ENCODE assay signal across 36 cellular contexts in genomic region chr12:70892593-70892992, GRCh38. TPM values are rescaled to one million over a fixed set of nuclear protein-coding genes. Genes with fewer than 3 reads are reported as not detected.
"Had no signal": no experiment of that assay in that cellular context is flagged by ENCODE, and none has a peak within 500 bp of the region (broad histone marks: within the 10 kb centered on the region; RNA-seq: fewer than 3 reads in every experiment).

No MANE protein-coding gene starts in this region.

- H3K27me3 ChIP-seq: MG63 had no signal

- H3K9me3 ChIP-seq: MG63 had no signal

- H3K36me3 ChIP-seq: MG63 had no signal

- H3K4me3 ChIP-seq: MG63 had no signal

- DNase-seq: Kasumi-1, MG63, MM.1S, MV-4-11, NCI-H1048, NCI-H1092, NCI-H1092 treated with DMSO at 0.1 percent for 48 hours, NCI-H1105, NCI-H1105 treated with DMSO at 0.1 percent for 48 hours, NCI-H1417, NCI-H1417 treated with DMSO at 0.1 percent for 48 hours, NCI-H1436, NCI-H1436 treated with DMSO at 0.1 percent for 48 hours, NCI-H146, NCI-H1694, NCI-H1694 treated with DMSO at 0.1 percent for 48 hours, NCI-H187, NCI-H187 treated with DMSO at 0.1 percent for 48 hours, NCI-H1930, NCI-H2029, NCI-H2029 treated with DMSO at 0.1 percent for 48 hours, NCI-H2081, NCI-H2081 treated with DMSO at 0.1 percent for 48 hours, NCI-H2107, NCI-H2171, NCI-H2171 treated with DMSO at 0.1 percent for 48 hours, NCI-H2227 treated with DMSO at 0.1 percent for 48 hours, NCI-H226, NCI-H345, NCI-H446, NCI-H446 treated with DMSO at 0.1 percent for 48 hours, NCI-H510A, NCI-H510A treated with DMSO at 0.1 percent for 48 hours, NCI-H524, NCI-H524 treated with DMSO at 0.1 percent for 48 hours had no signal

RNA-seq across cellular contexts. Expression of gene PTPRR, which starts 27.9 kb away (rescaled TPM):
- total RNA-seq: MCF 10A had no signal
